15 cellular contexts compared by ENCODE assay signal in the genomic region with DNA sequence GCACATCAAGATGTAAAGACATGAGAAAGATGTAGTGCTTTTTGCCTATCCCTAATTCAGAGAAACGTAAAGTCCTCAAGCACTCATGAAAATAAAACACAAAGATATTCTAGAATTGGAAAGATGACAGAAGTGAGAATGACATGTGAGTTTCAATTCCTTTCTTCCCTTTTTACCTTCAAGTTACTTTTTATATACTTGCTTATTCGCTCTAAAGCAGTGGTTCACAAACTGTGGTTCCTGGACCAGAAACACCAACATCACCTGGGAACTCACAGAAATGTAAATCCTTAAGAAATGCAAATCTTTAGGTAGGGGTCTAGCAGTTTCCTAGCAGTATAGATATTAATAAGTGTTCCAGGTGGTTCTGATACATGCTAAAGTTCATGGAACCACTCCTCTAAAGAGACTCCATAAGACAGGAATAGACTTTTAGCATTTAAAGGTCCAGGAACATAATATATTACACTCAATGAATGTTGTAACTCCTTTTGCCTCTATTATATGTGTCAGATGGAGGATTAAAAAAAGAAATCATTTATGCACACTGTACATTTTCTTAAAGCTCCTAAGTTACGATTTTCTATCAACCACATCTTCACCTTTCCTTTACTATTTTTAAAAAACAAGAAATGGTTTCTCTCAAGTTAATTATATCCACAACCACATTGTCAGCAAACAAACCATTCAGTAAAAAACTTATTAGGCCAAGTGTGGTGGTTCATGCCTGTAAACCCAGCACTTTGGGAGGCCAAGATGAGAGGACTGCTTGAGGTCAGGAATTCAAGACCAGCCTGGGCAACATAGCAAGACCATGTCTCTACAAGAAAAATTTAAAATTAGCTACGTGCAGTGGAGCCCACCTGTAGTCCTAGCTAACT. TPM values are rescaled to one million over a fixed set of nuclear protein-coding genes. Genes with fewer than 3 reads are reported as not detected.
DNase-seq lines count a peak whose midpoint lies in the region; ATAC-seq and TF ChIP-seq lines count a peak whose summit lies in the region.
"Had no signal": no experiment of that assay in that cellular context is flagged by ENCODE, and none has a peak within 500 bp of the region (broad histone marks: within the 10 kb centered on the region; RNA-seq: fewer than 3 reads in every experiment).

No MANE protein-coding gene starts in this region.

- H3K4me3 ChIP-seq in OCI-LY3 (ENCODE audit: low read length) (peak overlapping the region; percentile 42), HAP-1 (no peak overlapping the region)
- H3K4me3 ChIP-seq: mucosa of descending colon, skin epidermis had no signal

- CTCF ChIA-PET in activated CD4-positive, alpha-beta T cell treated with anti-CD3 and anti-CD28 coated beads for 36 hours (lab: Charles Lee) = no interaction called here

- H4K20me1 ChIP-seq in OCI-LY3 (ENCODE audit: insufficient read depth, low read length) = 0 out of 2 replicates have a peak, but pooled peaks cover 2% of the 10 kb centered on the region

- H3K36me3 ChIP-seq in OCI-LY3 (replicated peaks; ENCODE audit: low read depth, low read length) (peaks cover 26% of the 10 kb centered on the region), HAP-1 (replicated peaks) (no peaks in the 10 kb centered on the region; the same call in 1 of the 2 replicates)

- H3K4me1 Mint-ChIP-seq in activated CD4-positive, alpha-beta T cell treated with anti-CD3 and anti-CD28 coated beads for 36 hours = peaks cover 8% of the 10 kb centered on the region

- DNase-seq in HAP-1 (ENCODE audit: low spot score in 2 of 2) (no peak), glomerular visceral epithelial cell (ENCODE audit: extremely low spot score) (no peak)
- no peak for DNase-seq in central memory CD4-positive, alpha-beta T cell
- DNase-seq in activated CD4-positive, alpha-beta T cell treated with anti-CD3 and anti-CD28 coated beads for 36 hours = no peak
- DNase-seq: activated gamma-delta T cell; cortex of kidney; head of caudate nucleus; mucosa of descending colon; NCI-H1092 treated with DMSO at 0.1 percent for 48 hours; stimulated activated naive CD4-positive, alpha-beta T cell had no signal

- H3K79me2 ChIP-seq in OCI-LY3 (ENCODE audit: low read length) = no peaks in the 10 kb centered on the region; the same call in 1 of the 2 replicates

- peak; percentile 78 for ATAC-seq in GM18505 (IDR thresholded peaks at IDR 0.05; ENCODE audit: unreplicated experiment)
- ATAC-seq in GM21360 (IDR thresholded peaks at IDR 0.05; ENCODE audit: unreplicated experiment) = peak; percentile 77
- peak; percentile 77 for ATAC-seq in HG03025 (IDR thresholded peaks at IDR 0.05; ENCODE audit: low FRiP score, unreplicated experiment)
- no peak for ATAC-seq in activated CD4-positive, alpha-beta T cell treated with anti-CD3 and anti-CD28 coated beads for 36 hours
- ATAC-seq: mucosa of descending colon had no signal

- no peaks in the 10 kb centered on the region for H3K9me3 ChIP-seq in OCI-LY3 (ENCODE audit: insufficient read depth, low read length)
- no peaks in the 10 kb centered on the region for H3K9me3 ChIP-seq in HAP-1
- H3K9me3 ChIP-seq: mucosa of descending colon had no signal

- peak overlapping the region; percentile 62 for H3K4me2 ChIP-seq in OCI-LY3 (ENCODE audit: low read length)

- H3K9ac ChIP-seq in OCI-LY3 (ENCODE audit: low read length) = no peak overlapping the region

- no peaks in the 10 kb centered on the region for H3K27me3 ChIP-seq in OCI-LY3 (ENCODE audit: low read depth, low read length)
- H3K27me3 ChIP-seq in HAP-1 (ENCODE audit: low read depth) = no peaks in the 10 kb centered on the region

- H3K36me3 Mint-ChIP-seq in activated CD4-positive, alpha-beta T cell treated with anti-CD3 and anti-CD28 coated beads for 36 hours (ENCODE audit: low read depth) = peaks cover 4% of the 10 kb centered on the region

- no peak for TF ChIP-seq POLR2A in GM18505 (IDR thresholded peaks at IDR 0.05; ENCODE audit: borderline replicate concordance, extremely low read depth, insufficient read depth, insufficient read length)

- H3K27ac ChIP-seq in OCI-LY3 (ENCODE audit: low read length) = peak overlapping the region; percentile 74
- H3K27ac ChIP-seq: skin epidermis had no signal

- H3K27ac Mint-ChIP-seq in activated CD4-positive, alpha-beta T cell treated with anti-CD3 and anti-CD28 coated beads for 36 hours = no peak overlapping the region

- POLR2A ChIA-PET in activated CD4-positive, alpha-beta T cell treated with anti-CD3 and anti-CD28 coated beads for 36 hours (lab: Charles Lee) = no interaction called here

- in situ Hi-C loops in HAP-1 (cut with MboI; ENCODE audit: low sequenced_read_pairs) = no loop called here

- no peak for TF ChIP-seq CTCF in OCI-LY3 (IDR thresholded peaks at IDR 0.05; ENCODE audit: low read depth, low read length)

- no peaks in the 10 kb centered on the region for H3K27me3 Mint-ChIP-seq in activated CD4-positive, alpha-beta T cell treated with anti-CD3 and anti-CD28 coated beads for 36 hours

- intact Hi-C loops in activated CD4-positive, alpha-beta T cell treated with anti-CD3 and anti-CD28 coated beads for 36 hours (cut with DNase I, micrococcal nuclease) = no loop called here

- H3K9me3 Mint-ChIP-seq in activated CD4-positive, alpha-beta T cell treated with anti-CD3 and anti-CD28 coated beads for 36 hours (ENCODE audit: low read depth) = no peaks in the 10 kb centered on the region

- H2AFZ ChIP-seq in OCI-LY3 (ENCODE audit: low read depth, low read length) = no peak overlapping the region

- peaks cover 44% of the 10 kb centered on the region for H3K4me1 ChIP-seq in OCI-LY3 (ENCODE audit: low read length)
- 0 out of 2 replicates have a peak, but pooled peaks cover 4% of the 10 kb centered on the region for H3K4me1 ChIP-seq in HAP-1

- no peak overlapping the region for H3K4me3 Mint-ChIP-seq in activated CD4-positive, alpha-beta T cell treated with anti-CD3 and anti-CD28 coated beads for 36 hours

RNA-seq across cellular contexts. Expression of a gene that starts 39.9 kb away (rescaled TPM):
- 10 to 100 TPM; 12.0 to 12.4 TPM for total RNA-seq in activated CD4-positive, alpha-beta T cell treated with anti-CD3 and anti-CD28 coated beads for 36 hours

RNA-seq across cellular contexts. Expression of a gene that starts 40.1 kb away (rescaled TPM):
- total RNA-seq in activated CD4-positive, alpha-beta T cell treated with anti-CD3 and anti-CD28 coated beads for 36 hours = 10 to 100 TPM; 14.1 to 19.3 TPM
